Comparison of ENCODE assay signal across 25 cellular contexts in the genomic region with DNA sequence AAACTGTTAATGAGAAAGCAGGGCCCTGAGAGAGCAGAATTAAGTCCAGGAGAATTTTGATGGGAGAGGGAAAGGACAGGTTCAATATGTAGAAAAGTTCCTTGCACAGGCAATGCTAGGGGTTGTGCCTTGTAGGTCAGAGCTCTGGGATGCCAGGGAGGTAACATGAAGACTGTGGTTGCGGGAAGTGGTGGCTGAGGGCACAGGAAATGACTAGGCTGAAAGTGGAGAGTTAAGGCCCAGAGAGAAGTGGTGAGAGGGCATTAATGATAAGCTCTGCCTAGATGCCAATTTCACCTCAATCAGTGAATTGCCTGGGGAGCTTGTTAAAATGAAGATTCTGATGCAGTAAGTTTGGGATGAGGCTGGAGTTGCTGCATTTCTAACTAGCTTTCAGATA. TPM values are rescaled to one million over a fixed set of nuclear protein-coding genes. Genes with fewer than 3 reads are reported as not detected.
DNase-seq lines count a peak whose midpoint lies in the region; ATAC-seq, FAIRE-seq and TF ChIP-seq lines count a peak whose summit lies in the region.
"Had no signal": no experiment of that assay in that cellular context is flagged by ENCODE, and none has a peak within 500 bp of the region (broad histone marks: within the 10 kb centered on the region; RNA-seq: fewer than 3 reads in every experiment).

No MANE protein-coding gene starts in this region.

- H3K27ac ChIP-seq in astrocyte (ENCODE audit: low read depth, low read length) = no peak overlapping the region
- H3K27ac ChIP-seq in Peyer's patch = no peak overlapping the region
- H3K27ac ChIP-seq: C4-2B, left lung, neutrophil, SJCRH30, thoracic aorta had no signal

- H3K9me3 Mint-ChIP-seq in activated naive CD4-positive, alpha-beta T cell treated with anti-CD3 and anti-CD28 coated beads for 36 hours = no peaks in the 10 kb centered on the region
- H3K9me3 Mint-ChIP-seq in astrocyte (ENCODE audit: unreplicated experiment) = no peaks in the 10 kb centered on the region

- peak; percentile 16 for DNase-seq in activated naive CD4-positive, alpha-beta T cell treated with anti-CD3 and anti-CD28 coated beads for 36 hours
- no peak for DNase-seq in activated naive CD4-positive, alpha-beta T cell (lab: John Stamatoyannopoulos, UW)
- DNase-seq in NOMO-1 (lab: John Stamatoyannopoulos, UW; ENCODE audit: unreplicated experiment in 2 of 2) (peak; percentile 34 to 71), astrocyte (ENCODE audit: low read depth) (no peak), Peyer's patch (no peak)
- no peak for DNase-seq in effector CD8-positive, alpha-beta T cell (lab: John Stamatoyannopoulos, UW)
- DNase-seq: activated CD4-positive, CD25-positive, alpha-beta regulatory T cell treated with anti-CD3 and anti-CD28 coated beads, Interleukin-2, amount 50 U/mL, for 72 hours; activated gamma-delta T cell; aorta; cerebellar nuclear complex; left lung; NCI-H146; NCI-H2171 treated with DMSO at 0.1 percent for 48 hours; NCI-H69; PC-3; stimulated activated CD4-positive, alpha-beta T cell treated with anti-CD3 and anti-CD28 coated beads, Interleukin-12 subunit alpha, Interleukin-12 subunit beta, amount 100 ng/mL, for 4 hours had no signal

- no peaks in the 10 kb centered on the region for H3K36me3 ChIP-seq in astrocyte (ENCODE audit: insufficient read depth, low read length)
- no peaks in the 10 kb centered on the region for H3K36me3 ChIP-seq in Peyer's patch
- H3K36me3 ChIP-seq: left lung, neutrophil, SJCRH30, thoracic aorta had no signal

- H3K36me3 Mint-ChIP-seq in activated naive CD4-positive, alpha-beta T cell treated with anti-CD3 and anti-CD28 coated beads for 36 hours (ENCODE audit: low read depth) = no peaks in the 10 kb centered on the region
- H3K36me3 Mint-ChIP-seq in astrocyte (ENCODE audit: low read depth, unreplicated experiment) = no peaks in the 10 kb centered on the region

- CTCF ChIA-PET in activated naive CD4-positive, alpha-beta T cell treated with anti-CD3 and anti-CD28 coated beads for 36 hours (lab: Charles Lee) = interaction anchor here (0.6 kb wide), 1 partner anchor 1028 kb away, joined by 4 read pairs; no protein-coding TSS in a partner anchor

- no peak overlapping the region for H3K9ac ChIP-seq in astrocyte (ENCODE audit: low read length)

- H3K4me3 Mint-ChIP-seq in activated naive CD4-positive, alpha-beta T cell treated with anti-CD3 and anti-CD28 coated beads for 36 hours = no peak overlapping the region
- no peak overlapping the region for H3K4me3 Mint-ChIP-seq in astrocyte (ENCODE audit: unreplicated experiment)

- H3K4me3 ChIP-seq in astrocyte (ENCODE audit: insufficient read depth, low read depth, low read length) = no peak overlapping the region
- H3K4me3 ChIP-seq in Peyer's patch = no peak overlapping the region
- H3K4me3 ChIP-seq: left lung, SJCRH30, thoracic aorta had no signal

- peaks cover 6% of the 10 kb centered on the region for H3K4me1 Mint-ChIP-seq in activated naive CD4-positive, alpha-beta T cell treated with anti-CD3 and anti-CD28 coated beads for 36 hours (ENCODE audit: low read depth)
- H3K4me1 Mint-ChIP-seq in astrocyte (ENCODE audit: low read depth, unreplicated experiment) = peaks cover 5% of the 10 kb centered on the region

- TF ChIP-seq CTCF in astrocyte (IDR thresholded peaks at IDR 0.05; ENCODE audit: insufficient read depth, low read depth, low read length) = no peak
- TF ChIP-seq CTCF in Peyer's patch (IDR thresholded peaks at IDR 0.05) = no peak

- H2AFZ ChIP-seq in astrocyte (ENCODE audit: low read depth, low read length) = no peak overlapping the region

- TF ChIP-seq POLR2A in Peyer's patch (IDR thresholded peaks at IDR 0.05) = no peak

- ATAC-seq in HG03097 (IDR thresholded peaks at IDR 0.05; ENCODE audit: low FRiP score, unreplicated experiment) (peak; percentile 85), GM19324 (IDR thresholded peaks at IDR 0.05; ENCODE audit: low FRiP score, unreplicated experiment) (no peak)
- ATAC-seq: left lung, PC-3 had no signal

- no peaks in the 10 kb centered on the region for H3K27me3 Mint-ChIP-seq in activated naive CD4-positive, alpha-beta T cell treated with anti-CD3 and anti-CD28 coated beads for 36 hours (ENCODE audit: low read depth)
- H3K27me3 Mint-ChIP-seq in astrocyte (ENCODE audit: low read depth, unreplicated experiment) = peaks cover 2% of the 10 kb centered on the region

- FAIRE-seq in astrocyte (lab: Jason Lieb, UNC) = no peak

- H3K27me3 ChIP-seq in astrocyte (ENCODE audit: insufficient read depth, low read length) = no peaks in the 10 kb centered on the region
- H3K27me3 ChIP-seq in Peyer's patch = no peaks in the 10 kb centered on the region
- H3K27me3 ChIP-seq: left lung, neutrophil, SJCRH30 had no signal

- no peaks in the 10 kb centered on the region for H3K79me2 ChIP-seq in astrocyte (ENCODE audit: insufficient read depth, low read length)

- H3K9me3 ChIP-seq in astrocyte (ENCODE audit: insufficient read depth, low read depth, low read length) (no peaks in the 10 kb centered on the region), Peyer's patch (no peaks in the 10 kb centered on the region)
- H3K9me3 ChIP-seq: left lung, neutrophil, SJCRH30, thoracic aorta had no signal

- no peak overlapping the region for H3K4me2 ChIP-seq in astrocyte (ENCODE audit: low read length)

- H3K27ac Mint-ChIP-seq in activated naive CD4-positive, alpha-beta T cell treated with anti-CD3 and anti-CD28 coated beads for 36 hours = no peak overlapping the region
- H3K27ac Mint-ChIP-seq in astrocyte (ENCODE audit: unreplicated experiment) = peak overlapping the region; percentile 29

- no peaks in the 10 kb centered on the region for H4K20me1 ChIP-seq in astrocyte (ENCODE audit: insufficient read depth, low read length)

- no peaks in the 10 kb centered on the region for H3K4me1 ChIP-seq in astrocyte (ENCODE audit: insufficient read depth, low read length)
- H3K4me1 ChIP-seq in Peyer's patch = peaks cover 0 to 10% (median 0%) of the 10 kb centered on the region in 4 donors
- H3K4me1 ChIP-seq: left lung, SJCRH30 had no signal

- intact Hi-C loops in activated naive CD4-positive, alpha-beta T cell treated with anti-CD3 and anti-CD28 coated beads for 36 hours (cut with micrococcal nuclease) = no loop called here

RNA-seq across cellular contexts. Expression of a gene that starts 31.5 kb away (rescaled TPM):
- not detected for total RNA-seq in activated naive CD4-positive, alpha-beta T cell treated with anti-CD3 and anti-CD28 coated beads for 36 hours
- not detected in 2 replicates for total RNA-seq in astrocyte
- not detected for total RNA-seq in Peyer's patch
- total RNA-seq: A673, aorta, left lung, mucosa of gallbladder, PC-3, renal cortical epithelial cell, SJCRH30, thoracic aorta had no signal

Comparison
In these comparisons a context has a peak if more than half of its experiments do, and no peak if none do; other contexts are left out.
1. DNase-seq: peak in activated naive CD4-positive, alpha-beta T cell treated with anti-CD3 and anti-CD28 coated beads for 36 hours (single experiment) and NOMO-1 (2 of 2); none in activated naive CD4-positive, alpha-beta T cell (0 of 4), astrocyte (single experiment), Peyer's patch (0 of 3) and effector CD8-positive, alpha-beta T cell (single experiment).